Comparison of ENCODE assay signal across 27 cellular contexts in the genomic region with DNA sequence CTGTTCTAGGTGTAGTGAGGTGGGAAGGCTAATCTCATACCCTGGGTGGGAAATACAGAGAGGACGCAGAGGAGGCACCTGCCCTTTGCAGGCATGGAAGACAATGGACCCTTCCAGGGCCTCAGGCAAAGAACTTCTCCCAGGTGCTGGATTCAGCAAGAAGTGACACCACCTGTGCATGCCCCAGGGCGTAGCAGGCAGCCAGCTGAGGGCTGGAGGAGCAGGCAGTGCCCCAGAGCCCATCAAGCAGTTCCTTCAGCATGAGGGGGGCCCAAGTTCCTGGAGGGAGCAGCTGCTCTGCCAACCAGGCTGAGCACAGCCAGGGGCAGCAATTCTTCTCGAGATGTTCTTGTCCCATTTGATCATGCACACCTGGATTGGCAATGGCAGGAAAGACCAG.
"Had no signal": no experiment of that assay in that cellular context is flagged by ENCODE, and none has a peak within 500 bp of the region (broad histone marks: within the 10 kb centered on the region; RNA-seq: fewer than 3 reads in every experiment).

No MANE protein-coding gene starts in this region.

- H3K27ac ChIP-seq: ascending aorta, cardiac muscle cell, SJSA1 had no signal

- H3K36me3 ChIP-seq: ascending aorta, cardiac muscle cell, SJSA1 had no signal

- H3K27me3 ChIP-seq: ascending aorta, cardiac muscle cell, SJSA1 had no signal

- H3K4me2 ChIP-seq: SK-N-SH had no signal

- H3K27ac Mint-ChIP-seq: activated CD4-positive, alpha-beta T cell treated with anti-CD3 and anti-CD28 coated beads, Interleukin-2, amount 10 ng/mL, durations not matched to agents 24 days and 14 days; activated CD8-positive, alpha-beta T cell treated with anti-CD3 and anti-CD28 coated beads for 36 hours; activated naive CD4-positive, alpha-beta T cell treated with anti-CD3 and anti-CD28 coated beads, Interleukin-2, amount 50 U/mL, for 24 hours; activated naive CD8-positive, alpha-beta T cell treated with anti-CD3 and anti-CD28 coated beads, Interleukin-2, amount 10 ng/mL, durations not matched to agents 7 days and 5 days; activated T-cell treated with anti-CD3 and anti-CD28 coated beads, Interleukin-2, amount 50 U/mL, for 72 hours; activated T-helper 17 cell treated with anti-CD3 and anti-CD28 coated beads, Interleukin-2, amount 50 U/mL, for 72 hours; T-helper 1 cell treated with Interleukin-12 subunit alpha and Interleukin-12 subunit beta and Interleukin-4 antibody, amounts not matched to agents 30 μg/mL and 1 μg/mL, for 36 hours; T-helper 2 cell treated with Interferon-gamma antibody and Interleukin-4, amounts not matched to agents 5 μg/mL and 100 μg/mL, for 36 hours had no signal

- H3K9ac ChIP-seq: SK-N-SH had no signal

- H3K36me3 Mint-ChIP-seq: activated naive CD4-positive, alpha-beta T cell treated with anti-CD3 and anti-CD28 coated beads, Interleukin-2, amount 50 U/mL, for 24 hours; activated naive CD8-positive, alpha-beta T cell treated with anti-CD3 and anti-CD28 coated beads, Interleukin-2, amount 10 ng/mL, durations not matched to agents 7 days and 5 days had no signal

- H3K4me1 ChIP-seq: ascending aorta, SJSA1 had no signal

- H3K9me3 Mint-ChIP-seq: activated CD4-positive, alpha-beta T cell treated with anti-CD3 and anti-CD28 coated beads, Interleukin-2, amount 10 ng/mL, durations not matched to agents 24 days and 14 days; activated CD8-positive, alpha-beta T cell treated with anti-CD3 and anti-CD28 coated beads for 36 hours; activated naive CD4-positive, alpha-beta T cell treated with anti-CD3 and anti-CD28 coated beads, Interleukin-2, amount 50 U/mL, for 24 hours; activated T-cell treated with anti-CD3 and anti-CD28 coated beads, Interleukin-2, amount 50 U/mL, for 72 hours; activated T-helper 17 cell treated with anti-CD3 and anti-CD28 coated beads, Interleukin-2, amount 50 U/mL, for 72 hours; central memory CD8-positive, alpha-beta T cell; T-helper 2 cell treated with Interferon-gamma antibody and Interleukin-4, amounts not matched to agents 5 μg/mL and 100 μg/mL, for 36 hours had no signal

- H3K9me3 ChIP-seq: ascending aorta, SJSA1, SK-N-SH had no signal

- DNase-seq: activated CD4-positive, alpha-beta T cell treated with anti-CD3 and anti-CD28 coated beads, Interleukin-2, amount 10 ng/mL, durations not matched to agents 24 days and 14 days; activated CD4-positive, alpha-beta T cell treated with anti-CD3 and anti-CD28 coated beads, Interleukin-2, amount 50 U/mL, for 4 hours; activated CD8-positive, alpha-beta T cell treated with anti-CD3 and anti-CD28 coated beads for 36 hours; activated effector memory CD4-positive, alpha-beta T cell treated with anti-CD3 and anti-CD28 coated beads, Interleukin-2, amount 50 U/mL, for 16 hours; activated naive CD4-positive, alpha-beta T cell; activated naive CD8-positive, alpha-beta T cell treated with anti-CD3 and anti-CD28 coated beads, Interleukin-2, amount 10 ng/mL, durations not matched to agents 7 days and 5 days; activated T-cell treated with anti-CD3 and anti-CD28 coated beads, Interleukin-2, amount 50 U/mL, for 1 hour; activated T-cell treated with anti-CD3 and anti-CD28 coated beads, Interleukin-2, amount 50 U/mL, for 72 hours; amygdala; NCI-H1105; NCI-H1417 treated with DMSO at 0.1 percent for 48 hours; NCI-H187 treated with DMSO at 0.1 percent for 48 hours; NCI-H2081; NCI-H2171; NCI-H524; NCI-H69; NCI-H82; SHP77 treated with DMSO at 0.1 percent for 48 hours; SK-N-SH had no signal

- H3K4me3 ChIP-seq: ascending aorta, cardiac muscle cell, SJSA1 had no signal

- H3K4me3 Mint-ChIP-seq: activated CD8-positive, alpha-beta T cell treated with anti-CD3 and anti-CD28 coated beads for 36 hours; activated naive CD4-positive, alpha-beta T cell treated with anti-CD3 and anti-CD28 coated beads, Interleukin-2, amount 50 U/mL, for 24 hours; activated naive CD8-positive, alpha-beta T cell treated with anti-CD3 and anti-CD28 coated beads, Interleukin-2, amount 10 ng/mL, durations not matched to agents 7 days and 5 days; activated T-cell treated with anti-CD3 and anti-CD28 coated beads, Interleukin-2, amount 50 U/mL, for 72 hours; activated T-helper 17 cell treated with anti-CD3 and anti-CD28 coated beads, Interleukin-2, amount 50 U/mL, for 72 hours; central memory CD8-positive, alpha-beta T cell; T-helper 1 cell treated with Interleukin-12 subunit alpha and Interleukin-12 subunit beta and Interleukin-4 antibody, amounts not matched to agents 30 μg/mL and 1 μg/mL, for 36 hours; T-helper 2 cell treated with Interferon-gamma antibody and Interleukin-4, amounts not matched to agents 5 μg/mL and 100 μg/mL, for 36 hours had no signal
